In the genomic region with DNA sequence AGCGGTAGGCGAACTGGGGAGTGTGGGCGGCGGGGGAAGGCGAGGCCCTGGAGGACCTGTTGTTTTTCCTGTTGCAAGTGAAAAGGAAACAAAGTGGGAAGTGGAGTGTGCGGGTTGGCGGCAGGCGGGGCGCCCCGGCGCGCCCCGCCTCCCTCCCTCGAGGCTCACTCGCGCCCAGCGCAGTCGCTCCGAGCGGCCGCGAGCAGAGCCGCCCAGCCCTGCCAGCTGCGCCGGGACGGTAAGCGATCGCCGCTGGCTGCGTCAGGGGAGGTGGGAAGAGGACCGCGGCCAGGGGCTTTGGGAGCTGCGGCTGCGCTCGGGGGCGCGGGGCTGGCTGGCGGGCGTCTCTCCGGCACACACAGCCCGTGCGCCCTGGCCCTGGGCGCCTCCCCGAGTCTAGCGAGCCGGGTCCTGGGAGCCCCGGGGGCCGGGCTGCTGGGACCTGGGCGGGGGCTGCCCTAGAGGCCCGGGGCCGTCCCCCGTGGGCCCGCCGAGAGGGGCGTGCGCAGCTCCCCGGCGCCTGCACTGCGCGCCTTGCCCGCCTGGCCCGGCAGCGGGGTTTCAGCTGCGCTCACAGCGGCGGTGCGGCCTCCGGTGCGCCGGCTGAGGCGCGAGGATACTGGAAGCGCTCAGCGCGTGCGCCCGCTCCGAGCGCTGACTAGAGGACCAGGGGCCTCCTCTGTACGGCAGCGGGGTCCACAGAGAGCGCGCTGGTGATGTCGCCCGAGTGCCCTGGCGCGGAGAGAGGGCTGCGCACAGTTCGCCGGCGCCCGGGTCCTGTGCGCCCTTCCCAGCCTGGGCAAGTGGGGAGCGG, we compare ENCODE assay signal across 8 cellular contexts. TPM values are rescaled to one million over a fixed set of nuclear protein-coding genes. Genes with fewer than 3 reads are reported as not detected.
DNase-seq lines count a peak whose midpoint lies in the region; ATAC-seq and TF ChIP-seq lines count a peak whose summit lies in the region.

A gene (plus strand): TSS at position 167 of the 814 bp plus-strand sequence. CDS start 58,725 bp downstream, outside the sequence.

- TF ChIP-seq CTCF in AG09309 (IDR thresholded peaks at IDR 0.05; ENCODE audit: control insufficient read depth, insufficient read depth, low read depth, low read length, missing control alignments) = no peak
- no peak for TF ChIP-seq CTCF in fibroblast of villous mesenchyme (IDR thresholded peaks at IDR 0.05; ENCODE audit: insufficient read depth, low read depth, low read length)

- DNase-seq in AG09309 (ENCODE audit: low read depth) (no peak), NCI-H69 (lab: John Stamatoyannopoulos, UW) (peak; percentile 28), activated T-helper 1 cell treated with Interleukin-2 at 50 U/mL for 16 hours (ENCODE audit: low read depth) (peak; percentile 37), fibroblast of villous mesenchyme (ENCODE audit: low read depth) (peak; percentile 34)

- H3K27me3 ChIP-seq in neuron (ENCODE audit: insufficient read depth, low read length) = peaks cover 70% of the 10 kb centered on the region

- no peaks in the 10 kb centered on the region for H3K36me3 ChIP-seq in neuron (ENCODE audit: insufficient read depth, low read length)

- H2AFZ ChIP-seq in neuron (ENCODE audit: low read depth, low read length) = peak within 1 kb of the TSS; percentile 65

- H3K4me3 ChIP-seq in AG09309 (ENCODE audit: control insufficient read depth, low read depth, low read length) = peak within 1 kb of the TSS; percentile 31
- peak within 1 kb of the TSS; percentile 45 for H3K4me3 ChIP-seq in fibroblast of villous mesenchyme (ENCODE audit: low read depth, low read length)
- H3K4me3 ChIP-seq in neuron (ENCODE audit: low read length) = peak within 1 kb of the TSS; percentile 25

- no peaks in the 10 kb centered on the region for H3K4me1 ChIP-seq in neuron (ENCODE audit: insufficient read depth, low read length)

- no peaks in the 10 kb centered on the region for H3K9me3 ChIP-seq in neuron (ENCODE audit: low read length)

- peak; percentile 32 for ATAC-seq in GM19452 (IDR thresholded peaks at IDR 0.05; ENCODE audit: unreplicated experiment)
- no peak for ATAC-seq in GM21515 (IDR thresholded peaks at IDR 0.05; ENCODE audit: unreplicated experiment)
- ATAC-seq in GM21619 (IDR thresholded peaks at IDR 0.05; ENCODE audit: unreplicated experiment) = no peak

RNA-seq across cellular contexts. Expression of the gene that starts here (rescaled TPM):
- total RNA-seq in fibroblast of villous mesenchyme = 10.0 and 27.6 TPM in 2 replicates
